19 cellular contexts compared by ENCODE assay signal in the genomic region with DNA sequence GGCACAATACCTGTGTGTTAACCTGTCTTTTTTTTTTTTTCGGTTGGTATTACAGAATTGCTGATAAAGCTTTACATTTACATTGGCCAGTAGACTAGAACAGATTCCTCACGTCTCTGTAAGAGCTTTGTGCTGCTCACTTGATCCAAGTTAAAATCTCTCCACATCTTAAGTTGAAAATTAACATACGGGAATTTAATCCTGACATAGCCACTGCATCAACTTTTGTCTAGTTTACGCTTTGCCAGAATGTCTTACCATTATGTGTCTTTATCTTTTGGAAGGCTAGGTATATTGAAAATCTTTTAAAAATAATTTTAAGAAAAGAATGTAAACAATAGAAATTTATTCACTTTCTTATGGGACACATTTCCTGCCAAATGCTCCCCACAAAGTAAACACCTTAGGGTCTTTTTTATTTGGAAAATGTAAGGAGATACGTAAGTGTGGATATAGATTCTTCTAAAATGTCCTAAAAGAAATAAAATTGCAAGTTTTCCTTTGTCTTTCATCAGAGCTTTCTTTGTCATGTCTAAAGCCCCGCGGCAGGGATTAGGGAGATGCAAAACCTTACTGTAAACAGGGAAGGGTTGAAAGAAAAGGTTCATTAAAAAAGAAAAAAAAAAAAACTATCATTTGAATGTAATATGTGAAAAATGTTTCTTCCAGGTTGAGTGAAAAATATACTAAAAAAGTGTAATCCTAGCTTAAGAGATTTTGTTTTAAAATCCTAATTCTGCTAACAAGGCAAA.
DNase-seq lines count a peak whose midpoint lies in the region; ATAC-seq and TF ChIP-seq lines count a peak whose summit lies in the region.
"Had no signal": no experiment of that assay in that cellular context is flagged by ENCODE, and none has a peak within 500 bp of the region (broad histone marks: within the 10 kb centered on the region; RNA-seq: fewer than 3 reads in every experiment).

No MANE protein-coding gene starts in this region.

- TF ChIP-seq CTCF in H9 (conservative IDR thresholded peaks at IDR 0.05) (no peak), hepatocyte (IDR thresholded peaks at IDR 0.05; ENCODE audit: poor library complexity) (no peak)

- H2BK20ac ChIP-seq in H9 (ENCODE audit: low read depth, low read length, poor library complexity, severe bottlenecking): no peak overlapping the region

- no peak overlapping the region for H2BK15ac ChIP-seq in H9 (ENCODE audit: low read depth, low read length)
- H2BK15ac ChIP-seq in neuronal stem cell (ENCODE audit: low read length): no peak overlapping the region

- no peak overlapping the region for H2BK5ac ChIP-seq in H9 (ENCODE audit: insufficient read length, low read length)
- H2BK5ac ChIP-seq in neuronal stem cell (ENCODE audit: low read length): no peak overlapping the region
- H2BK5ac ChIP-seq in trophoblast cell (ENCODE audit: low read depth, low read length, poor library complexity): no peak overlapping the region

- H2BK12ac ChIP-seq in H9 (ENCODE audit: insufficient read length, low read depth, low read length): no peak overlapping the region
- H2BK12ac ChIP-seq in neuronal stem cell (ENCODE audit: low read length): no peak overlapping the region
- no peak overlapping the region for H2BK12ac ChIP-seq in trophoblast cell (ENCODE audit: low read length)

- H2AK5ac ChIP-seq in H9 (ENCODE audit: insufficient read length, low read length): no peak overlapping the region
- H2AK5ac ChIP-seq in neuronal stem cell (ENCODE audit: low read depth, low read length): no peak overlapping the region
- H2AK5ac ChIP-seq in trophoblast cell (ENCODE audit: low read length): no peak overlapping the region

- peaks cover 56 to 63% of the 10 kb centered on the region in 2 experiments for H3K4me1 Mint-ChIP-seq in H9

- H3K79me1 ChIP-seq in H9 (ENCODE audit: insufficient read depth, low read depth, low read length, poor library complexity, severe bottlenecking) (no peaks in the 10 kb centered on the region), neuronal stem cell (ENCODE audit: low read depth, low read length) (peaks cover 2% of the 10 kb centered on the region), trophoblast cell (ENCODE audit: low read length) (no peaks in the 10 kb centered on the region)

- H3K79me2 ChIP-seq in H9 (ENCODE audit: insufficient read depth, low read length): no peaks in the 10 kb centered on the region
- no peaks in the 10 kb centered on the region for H3K79me2 ChIP-seq in hepatocyte
- H3K79me2 ChIP-seq in trophoblast cell (ENCODE audit: control insufficient read depth, insufficient read depth, low read length, poor library complexity): no peaks in the 10 kb centered on the region

- no peaks in the 10 kb centered on the region for H3K27me3 Mint-ChIP-seq in H9 (ENCODE audit: low read depth)

- no peak overlapping the region for H3K4me3 ChIP-seq in hepatocyte
- no peak overlapping the region for H3K4me3 ChIP-seq in neuronal stem cell (ENCODE audit: low read length in 2 of 2)
- H3K4me3 ChIP-seq in trophoblast cell (ENCODE audit: low read depth, low read length): no peak overlapping the region
- H3K4me3 ChIP-seq: BLaER1 treated with 17β-estradiol and CSF1 and Interleukin-3, amounts not matched to agents 10 nM and 100 nM; MG63; SJCRH30 had no signal

- H4K91ac ChIP-seq in H9 (ENCODE audit: insufficient read length, low read depth, low read length) (no peak overlapping the region), neuronal stem cell (ENCODE audit: low read depth, low read length, poor library complexity) (no peak overlapping the region), trophoblast cell (ENCODE audit: low read depth, low read length) (no peak overlapping the region)

- H3K9me2 ChIP-seq in hepatocyte (replicated peaks; ENCODE audit: insufficient read depth): no peaks in the 10 kb centered on the region

- H3K36me3 ChIP-seq in hepatocyte (replicated peaks; ENCODE audit: insufficient read depth, low read depth) (no peaks in the 10 kb centered on the region), neuronal stem cell (replicated peaks in 1 of 2; ENCODE audit: control insufficient read depth in 2 of 2, insufficient read depth in 2 of 2, low read length in 2 of 2) (no peaks in the 10 kb centered on the region), trophoblast cell (ENCODE audit: control insufficient read depth in 1 of 2, insufficient read depth in 2 of 2, low read length in 2 of 2) (no peaks in the 10 kb centered on the region)
- H3K36me3 ChIP-seq: BLaER1 treated with 17β-estradiol and CSF1 and Interleukin-3, amounts not matched to agents 10 nM and 100 nM; MG63; SJCRH30 had no signal

- no peak overlapping the region for H3K4ac ChIP-seq in H9 (ENCODE audit: low read depth, low read length)
- H3K4ac ChIP-seq in neuronal stem cell (ENCODE audit: low read length): no peak overlapping the region
- H3K4ac ChIP-seq in trophoblast cell (ENCODE audit: low read depth, low read length): no peak overlapping the region

- H3K9me3 ChIP-seq in H9 (ENCODE audit: control insufficient read depth, low read depth, low read length) (no peaks in the 10 kb centered on the region), hepatocyte (ENCODE audit: low read depth) (no peaks in the 10 kb centered on the region), neuronal stem cell (replicated peaks in 1 of 2; ENCODE audit: control insufficient read depth in 2 of 2, insufficient read depth in 1 of 2, low read depth in 1 of 2, low read length in 2 of 2) (peaks cover 0 to 2% of the 10 kb centered on the region in 2 donors), trophoblast cell (ENCODE audit: insufficient read depth, low read depth, low read length) (no peaks in the 10 kb centered on the region)
- H3K9me3 ChIP-seq: BLaER1 treated with 17β-estradiol and CSF1 and Interleukin-3, amounts not matched to agents 10 nM and 100 nM; MG63; SJCRH30 had no signal

- no peaks in the 10 kb centered on the region for H4K20me1 ChIP-seq in H9 (ENCODE audit: control insufficient read depth, insufficient read depth, insufficient read length)
- no peaks in the 10 kb centered on the region for H4K20me1 ChIP-seq in hepatocyte (ENCODE audit: insufficient read depth, poor library complexity, severe bottlenecking)
- H4K20me1 ChIP-seq: BLaER1 treated with 17β-estradiol and CSF1 and Interleukin-3, amounts not matched to agents 10 nM and 100 nM had no signal

- H3K9me3 Mint-ChIP-seq in H9: no peaks in the 10 kb centered on the region

- DNase-seq in H9 (peak; percentile 34), NCI-H82 treated with DMSO at 0.1 percent for 48 hours (lab: John Stamatoyannopoulos, UW; ENCODE audit: unreplicated experiment) (peak; percentile 75), hepatocyte (ENCODE audit: low spot score) (no peak), neuronal stem cell (ENCODE audit: low spot score) (no peak), NCI-H345 treated with DMSO at 0.1 percent for 48 hours (lab: John Stamatoyannopoulos, UW; ENCODE audit: unreplicated experiment) (no peak), trophoblast cell (no peak)
- DNase-seq in activated CD4-positive, CD25-positive, alpha-beta regulatory T cell treated with anti-CD3 and anti-CD28 coated beads, Interleukin-2, amount 50 U/mL, for 72 hours: no peak
- DNase-seq: Calu3; CD8-positive, alpha-beta T cell; H7; Kasumi-1; MG63; NCI-H1092; NCI-H2081 treated with DMSO at 0.1 percent for 48 hours; NCI-H748 treated with DMSO at 0.1 percent for 48 hours; SW 1271 had no signal

- no peak overlapping the region for H4K8ac ChIP-seq in H9 (replicated peaks; ENCODE audit: insufficient read length, low read depth, low read length)
- no peak overlapping the region for H4K8ac ChIP-seq in neuronal stem cell (ENCODE audit: low read depth, low read length)
- no peak overlapping the region for H4K8ac ChIP-seq in trophoblast cell (ENCODE audit: low read depth, low read length)

- peak overlapping the region in 2 of 3 experiments; percentile 15 to 44; a peak in 2 of 7 replicates for H3K27ac Mint-ChIP-seq in H9
- H3K27ac Mint-ChIP-seq: CD8-positive, alpha-beta T cell had no signal

- H3K23me2 ChIP-seq in H9 (ENCODE audit: insufficient read length, low read depth, low read length, poor library complexity, severe bottlenecking): no peaks in the 10 kb centered on the region

- H3K4me1 ChIP-seq in H9 (ENCODE audit: insufficient read depth, low read length) (peaks cover 8% of the 10 kb centered on the region; the same call in 1 of the 2 replicates), hepatocyte (ENCODE audit: insufficient read depth) (peaks cover 5% of the 10 kb centered on the region), neuronal stem cell (ENCODE audit: control insufficient read depth in 2 of 2, insufficient read depth in 1 of 2, low read depth in 1 of 2, low read length in 2 of 2) (peaks cover 4 to 21% of the 10 kb centered on the region in 2 donors), trophoblast cell (ENCODE audit: control insufficient read depth in 1 of 2, insufficient read depth in 2 of 2, low read length in 2 of 2) (no peaks in the 10 kb centered on the region)
- H3K4me1 ChIP-seq: BLaER1 treated with 17β-estradiol and CSF1 and Interleukin-3, amounts not matched to agents 10 nM and 100 nM; SJCRH30 had no signal

- H2BK120ac ChIP-seq in H9 (ENCODE audit: low read depth, low read length, poor library complexity, severe bottlenecking): no peak overlapping the region
- H2BK120ac ChIP-seq in neuronal stem cell (ENCODE audit: low read depth, low read length): no peak overlapping the region
- H2BK120ac ChIP-seq in trophoblast cell (ENCODE audit: insufficient read depth, low read length, poor library complexity): no peak overlapping the region

- no CpG with 5 or more reads among the region's 7 CpGs for WGBS in H9 (ENCODE audit: extremely low coverage, insufficient read length, low lambda C conversion rate)
- WGBS in hepatocyte (ENCODE audit: low lambda C conversion rate, missing lambda C conversion rate): 25% methylated on average over 7 of the region's 7 CpGs
- WGBS in neuronal stem cell (ENCODE audit: extremely low coverage in 2 of 2, insufficient read length in 2 of 2, insufficient replicate concordance in 1 of 2), 2 donors: no CpG with 5 or more reads among the region's 7 CpGs
- WGBS in trophoblast cell (ENCODE audit: extremely low coverage, insufficient coverage, insufficient read length): no CpG with 5 or more reads among the region's 7 CpGs

- H2AFZ ChIP-seq in H9 (ENCODE audit: low read length) (no peak overlapping the region), hepatocyte (no peak overlapping the region), neuronal stem cell (ENCODE audit: low read length) (peak overlapping the region; percentile 56), trophoblast cell (ENCODE audit: insufficient read depth, low read length, poor library complexity) (no peak overlapping the region)

- no peaks in the 10 kb centered on the region for H3K36me3 Mint-ChIP-seq in H9 (ENCODE audit: insufficient read depth in 1 of 3, low read depth in 3 of 3)
- H3K36me3 Mint-ChIP-seq: CD8-positive, alpha-beta T cell had no signal

- H3T11ph ChIP-seq in H9 (ENCODE audit: low read length): no peak overlapping the region

- H3K4me2 ChIP-seq in H9 (ENCODE audit: insufficient read depth, insufficient read length, low read length) (no peak overlapping the region), hepatocyte (peak overlapping the region; percentile 21), neuronal stem cell (ENCODE audit: insufficient read depth, low read length, poor library complexity, severe bottlenecking) (no peak overlapping the region), trophoblast cell (ENCODE audit: low read length) (no peak overlapping the region)
- H3K4me2 ChIP-seq: BLaER1 treated with 17β-estradiol and CSF1 and Interleukin-3, amounts not matched to agents 10 nM and 100 nM had no signal

- H3K23ac ChIP-seq in H9 (ENCODE audit: insufficient read length, low read depth, low read length) (no peak overlapping the region), neuronal stem cell (ENCODE audit: low read depth, low read length, poor library complexity) (no peak overlapping the region), trophoblast cell (ENCODE audit: low read length) (no peak overlapping the region)

- H3K27ac ChIP-seq in H9 (ENCODE audit: insufficient read length, low read depth, low read length) (no peak overlapping the region), hepatocyte (peak overlapping the region; percentile 59), neuronal stem cell (replicated peaks; ENCODE audit: low read length) (no peak overlapping the region), trophoblast cell (ENCODE audit: low read depth, low read length) (no peak overlapping the region)
- H3K27ac ChIP-seq: BLaER1 treated with 17β-estradiol and CSF1 and Interleukin-3, amounts not matched to agents 10 nM and 100 nM; SJCRH30 had no signal

- no peak overlapping the region for H3K56ac ChIP-seq in H9 (ENCODE audit: insufficient read length, low read depth, low read length)

- no peak overlapping the region for H4K12ac ChIP-seq in trophoblast cell (ENCODE audit: low read depth, low read length)

- no peak overlapping the region for H3K9ac ChIP-seq in H9 (ENCODE audit: extremely low read depth, insufficient read length, low read length)
- H3K9ac ChIP-seq in neuronal stem cell (ENCODE audit: low read depth, low read length, poor library complexity): no peak overlapping the region
- H3K9ac ChIP-seq in trophoblast cell (ENCODE audit: low read length): no peak overlapping the region
- H3K9ac ChIP-seq: BLaER1 treated with 17β-estradiol and CSF1 and Interleukin-3, amounts not matched to agents 10 nM and 100 nM had no signal

- H3K14ac ChIP-seq in H9 (ENCODE audit: insufficient read depth, low read length) (no peak overlapping the region), neuronal stem cell (ENCODE audit: low read length) (no peak overlapping the region), trophoblast cell (ENCODE audit: low read length) (no peak overlapping the region)

- no peaks in the 10 kb centered on the region for H3K27me3 ChIP-seq in H9 (ENCODE audit: insufficient read depth, low read length)
- H3K27me3 ChIP-seq in hepatocyte: no peaks in the 10 kb centered on the region
- H3K27me3 ChIP-seq in neuronal stem cell (ENCODE audit: control insufficient read depth in 3 of 3, insufficient read depth in 3 of 3, low read depth in 1 of 3, low read length in 3 of 3): no peaks in the 10 kb centered on the region
- no peaks in the 10 kb centered on the region for H3K27me3 ChIP-seq in trophoblast cell (ENCODE audit: insufficient read depth, low read length)
- H3K27me3 ChIP-seq: BLaER1 treated with 17β-estradiol and CSF1 and Interleukin-3, amounts not matched to agents 10 nM and 100 nM; MG63 had no signal

- H4K5ac ChIP-seq in H9 (ENCODE audit: insufficient read length, low read depth, low read length): no peak overlapping the region

- H3K18ac ChIP-seq in H9 (ENCODE audit: insufficient read length, low read depth, low read length) (no peak overlapping the region), neuronal stem cell (ENCODE audit: low read length) (no peak overlapping the region), trophoblast cell (ENCODE audit: low read length) (no peak overlapping the region)

- H3K4me3 Mint-ChIP-seq in H9: peak overlapping the region; percentile 18 to 43; a peak in 2 of 5 replicates
- H3K4me3 Mint-ChIP-seq: CD8-positive, alpha-beta T cell had no signal

- no peak for ATAC-seq in HG03378 (IDR thresholded peaks at IDR 0.05; ENCODE audit: unreplicated experiment)
- ATAC-seq: CD8-positive, alpha-beta T cell had no signal

Comparison
In these comparisons a context has a peak if more than half of its experiments do, and no peak if none do; other contexts are left out.
1. DNase-seq: peak in H9 (single experiment) and NCI-H82 treated with DMSO at 0.1 percent for 48 hours (single experiment); none in hepatocyte (single experiment), neuronal stem cell (single experiment), NCI-H345 treated with DMSO at 0.1 percent for 48 hours (single experiment), trophoblast cell (0 of 2) and activated CD4-positive, CD25-positive, alpha-beta regulatory T cell treated with anti-CD3 and anti-CD28 coated beads, Interleukin-2, amount 50 U/mL, for 72 hours (single experiment).